ENCODE assay signal across 10 cellular contexts in the genomic region with DNA sequence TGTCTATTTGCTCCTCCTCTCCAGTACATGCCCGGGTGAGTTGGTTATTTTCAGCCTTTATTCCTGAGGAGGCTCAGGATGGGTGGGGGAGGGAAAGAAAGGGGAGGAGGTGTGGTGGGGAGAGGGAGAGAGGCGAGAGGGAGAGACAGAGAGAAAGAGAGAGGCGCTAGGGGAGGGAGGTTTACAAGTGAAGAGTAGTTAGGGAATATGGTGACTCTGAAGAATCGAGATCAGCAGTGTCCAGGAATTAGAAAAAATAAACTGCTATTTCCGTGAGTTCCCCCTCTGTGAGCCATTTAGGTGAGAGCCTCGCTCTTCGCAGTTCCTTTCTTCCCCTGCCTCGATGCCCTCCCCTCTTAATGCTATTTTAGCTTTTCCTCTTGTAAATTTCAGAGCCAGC.
DNase-seq lines count a peak whose midpoint lies in the region; ATAC-seq, FAIRE-seq and TF ChIP-seq lines count a peak whose summit lies in the region.
"Had no signal": no experiment of that assay in that cellular context is flagged by ENCODE, and none has a peak within 500 bp of the region (broad histone marks: within the 10 kb centered on the region; RNA-seq: fewer than 3 reads in every experiment).

No MANE protein-coding gene starts in this region.

- peak overlapping the region; percentile 37 for H3K4me3 ChIP-seq in fibroblast of villous mesenchyme (ENCODE audit: low read depth, low read length)
- H3K4me3 ChIP-seq in pancreas = peak overlapping the region in 2 of 4 donors; percentile 16 to 64

- H3K4me1 ChIP-seq in pancreas = peaks cover 0 to 21% (median 18%) of the 10 kb centered on the region in 3 donors

- DNase-seq in ELF-1 (ENCODE audit: low read depth, low spot score) (peak; percentile 54), NCI-H748 treated with DMSO at 0.1 percent for 48 hours (lab: John Stamatoyannopoulos, UW) (peak; percentile 61), fibroblast of villous mesenchyme (ENCODE audit: low read depth) (peak; percentile 53), pancreas (peak in 3 of 6 donors; percentile 29 to 53 (median 35)), DMS79 (lab: John Stamatoyannopoulos, UW) (no peak)
- DNase-seq in stimulated activated CD8-positive, alpha-beta memory T cell treated with anti-CD3 and anti-CD28 coated beads, Interleukin-4, amount 100 ng/mL, for 48 hours = no peak
- DNase-seq: activated effector memory CD4-positive, alpha-beta T cell treated with Interleukin-2 at 50 U/mL for 16 hours; dorsolateral prefrontal cortex had no signal

- intact Hi-C loops in pancreas (cut with DNase I) = loop anchor here in 1 of 3 donors (10.0 kb wide), 1 partner anchor 129 kb away; no protein-coding TSS in a partner anchor

- WGBS in pancreas, 2 donors = 4 to 8% methylated on average over 8 of the region's 8 CpGs

- TF ChIP-seq CTCF in fibroblast of villous mesenchyme (IDR thresholded peaks at IDR 0.05; ENCODE audit: insufficient read depth, low read depth, low read length) = no peak
- no peak for TF ChIP-seq CTCF in pancreas (IDR thresholded peaks at IDR 0.05)

- peaks cover 0 to 18% (median 3%) of the 10 kb centered on the region in 3 donors for H3K36me3 ChIP-seq in pancreas

- no peaks in the 10 kb centered on the region for H3K27me3 ChIP-seq in pancreas

- no peaks in the 10 kb centered on the region for H3K9me3 ChIP-seq in pancreas

- peak overlapping the region; percentile 3 to 98 (median 68) for H3K27ac ChIP-seq in pancreas

- FAIRE-seq in pancreas (lab: Jason Lieb, UNC) = no peak

- ATAC-seq in pancreas (peak in 1 of 4 donors; percentile 2), HG03095 (IDR thresholded peaks at IDR 0.05; ENCODE audit: unreplicated experiment) (no peak), GM21737 (IDR thresholded peaks at IDR 0.05; ENCODE audit: unreplicated experiment) (no peak)

Comparison
In these comparisons a context has a peak if more than half of its experiments do, and no peak if none do; other contexts are left out.
1. DNase-seq: peak in ELF-1 (single experiment), NCI-H748 treated with DMSO at 0.1 percent for 48 hours (single experiment) and fibroblast of villous mesenchyme (single experiment); none in DMS79 (single experiment) and stimulated activated CD8-positive, alpha-beta memory T cell treated with anti-CD3 and anti-CD28 coated beads, Interleukin-4, amount 100 ng/mL, for 48 hours (single experiment).